ENCODE assay signal across 22 cellular contexts in the genomic region with DNA sequence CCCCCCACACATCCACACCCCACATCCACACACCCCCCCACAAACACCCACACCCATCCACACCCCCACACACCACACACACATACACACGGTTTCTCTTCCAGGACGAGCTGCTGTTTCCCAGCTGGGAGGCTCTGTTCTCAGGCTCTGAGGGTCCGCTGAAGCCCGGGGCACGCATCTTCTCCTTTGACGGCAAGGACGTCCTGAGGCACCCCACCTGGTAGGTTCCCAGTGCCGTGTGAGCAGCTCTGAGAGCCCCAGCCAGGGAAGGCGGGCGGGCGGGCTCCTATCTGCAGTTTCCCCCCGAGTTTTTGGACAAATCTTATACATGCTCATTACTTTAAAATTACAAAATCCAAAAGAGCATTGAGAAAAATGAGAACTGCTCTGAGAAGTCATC. TPM values are rescaled to one million over a fixed set of nuclear protein-coding genes. Genes with fewer than 3 reads are reported as not detected.
DNase-seq lines count a peak whose midpoint lies in the region; TF ChIP-seq lines count a peak whose summit lies in the region.
"Had no signal": no experiment of that assay in that cellular context is flagged by ENCODE, and none has a peak within 500 bp of the region (broad histone marks: within the 10 kb centered on the region; RNA-seq: fewer than 3 reads in every experiment).

No MANE protein-coding gene starts in this region.

- WGBS in mesodermal cell (ENCODE audit: insufficient coverage in 2 of 2), 2 experiments, result 93 to 95% methylated on average over 8 to 11 of the region's 12 CpGs
- WGBS in suprapubic skin, result 87% methylated on average over 12 of the region's 12 CpGs

- DNase-seq in SK-N-MC (ENCODE audit: low read depth, low spot score), result no peak
- no peak for DNase-seq in cardiac muscle cell (ENCODE audit: low read depth in 1 of 2, low spot score in 1 of 2)
- peak; percentile 40 to 70 for DNase-seq in suprapubic skin (ENCODE audit: low spot score in 2 of 2)
- no peak for DNase-seq in hepatic stellate cell (ENCODE audit: low spot score)
- no peak for DNase-seq in HPDE6-E6E7 (ENCODE audit: extremely low spot score)
- no peak for DNase-seq in GM10248 (ENCODE audit: extremely low spot score)
- DNase-seq: activated CD4-positive, alpha-beta T cell treated with anti-CD3 and anti-CD28 coated beads for 48 hours; activated naive CD8-positive, alpha-beta T cell treated with anti-CD3 and anti-CD28 coated beads for 36 hours; DMS153; effector CD4-positive, alpha-beta T cell; GDM1; HCEC 1CT; Karpas-422; MV-4-11; naive B cell; NCI-H2029; NCI-H2227 treated with DMSO at 0.1 percent for 48 hours; SIG-M5; T-cell; testis had no signal

- CTCF ChIA-PET in GM10248 (lab: Yijun Ruan, JAX), result no interaction called here

- POLR2A ChIA-PET in GM10248 (lab: Yijun Ruan, JAX), result no interaction called here

- H3K27me3 ChIP-seq in cardiac muscle cell (no peaks in the 10 kb centered on the region), suprapubic skin (no peaks in the 10 kb centered on the region)
- H3K27me3 ChIP-seq: testis, vagina had no signal

- H3K27ac ChIP-seq in SK-N-MC (peak overlapping the region; percentile 68), cardiac muscle cell (peak overlapping the region; percentile 53), mesodermal cell (ENCODE audit: low read depth, low read length, severe bottlenecking) (peak overlapping the region; percentile 16), suprapubic skin (no peak overlapping the region)
- H3K27ac ChIP-seq: testis, vagina had no signal

- no peak overlapping the region for H3K4me3 ChIP-seq in SK-N-MC
- H3K4me3 ChIP-seq in cardiac muscle cell, result no peak overlapping the region
- no peak overlapping the region for H3K4me3 ChIP-seq in mesodermal cell (ENCODE audit: extremely low read depth, insufficient read depth, low read length, poor library complexity, severe bottlenecking)
- H3K4me3 ChIP-seq in suprapubic skin, result no peak overlapping the region
- H3K4me3 ChIP-seq: testis, vagina had no signal

- H3K4me1 ChIP-seq in cardiac muscle cell (ENCODE audit: low read depth), result no peaks in the 10 kb centered on the region
- H3K4me1 ChIP-seq in mesodermal cell (ENCODE audit: control insufficient read depth, insufficient read depth, low read length, poor library complexity, severe bottlenecking), result no peaks in the 10 kb centered on the region
- no peaks in the 10 kb centered on the region for H3K4me1 ChIP-seq in suprapubic skin
- H3K4me1 ChIP-seq: testis, vagina had no signal

- H3K9me3 ChIP-seq in SK-N-MC (ENCODE audit: low read depth, low read length) (no peaks in the 10 kb centered on the region), cardiac muscle cell (ENCODE audit: low read depth) (no peaks in the 10 kb centered on the region), mesodermal cell (ENCODE audit: control insufficient read depth, low read length) (no peaks in the 10 kb centered on the region), suprapubic skin (no peaks in the 10 kb centered on the region)
- H3K9me3 ChIP-seq: testis, vagina had no signal

- no peak overlapping the region for H3K9ac ChIP-seq in SK-N-MC (ENCODE audit: insufficient read length)

- TF ChIP-seq EP300 in suprapubic skin (IDR thresholded peaks at IDR 0.05), result no peak

- no peak for TF ChIP-seq POLR2A in suprapubic skin (IDR thresholded peaks at IDR 0.05)

- H3K36me3 ChIP-seq in SK-N-MC (ENCODE audit: insufficient read depth, low read length) (peaks cover 4% of the 10 kb centered on the region; the same call in 1 of the 2 replicates), cardiac muscle cell (peaks cover 25% of the 10 kb centered on the region), mesodermal cell (ENCODE audit: control insufficient read depth, insufficient read depth, low read length) (peaks cover 70% of the 10 kb centered on the region), suprapubic skin (peaks cover 43% of the 10 kb centered on the region)

- TF ChIP-seq CTCF in cardiac muscle cell (IDR thresholded peaks at IDR 0.05; ENCODE audit: low read depth, low read length) (no peak), suprapubic skin (IDR thresholded peaks at IDR 0.05) (no peak), GM10248 (IDR thresholded peaks at IDR 0.05; ENCODE audit: control extremely low read depth, extremely low read depth, low read depth, missing control alignments) (no peak)

RNA-seq across cellular contexts. Expression of gene SLC19A1, which starts 31.2 kb away (rescaled TPM):
- total RNA-seq in cardiac muscle cell (19.5 and 25.4 TPM in 2 replicates), suprapubic skin (1 to 10 TPM; 7.0 to 9.8 (median 7.9) TPM)
- 35.1 and 50.3 TPM in 2 replicates for polyA plus RNA-seq in cardiac muscle cell
- polyA plus RNA-seq in mesodermal cell (2013, experiment 1 of 2), result 13.7 TPM
- 9.4 TPM for polyA plus RNA-seq in mesodermal cell (2013, experiment 2 of 2)

Comparison
In these comparisons a context has a peak if more than half of its experiments do, and no peak if none do; other contexts are left out.
1. DNase-seq: peak in suprapubic skin (2 of 2); none in SK-N-MC (single experiment), cardiac muscle cell (0 of 2), hepatic stellate cell (single experiment), HPDE6-E6E7 (single experiment) and GM10248 (single experiment).